Comparison of ENCODE assay signal across 32 cellular contexts in genomic region chr10:61735879-61736278, GRCh38.
"Had no signal": no experiment of that assay in that cellular context is flagged by ENCODE, and none has a peak within 500 bp of the region (broad histone marks: within the 10 kb centered on the region; RNA-seq: fewer than 3 reads in every experiment).

No MANE protein-coding gene starts in this region.

- H3K9me3 ChIP-seq: adrenal gland, body of pancreas, breast epithelium had no signal

- H3K36me3 ChIP-seq: adrenal gland, brain microvascular endothelial cell, breast epithelium had no signal

- FAIRE-seq: colon, TTC549 had no signal

- H3K27me3 ChIP-seq: adrenal gland, body of pancreas, brain microvascular endothelial cell, breast epithelium had no signal

- H3K4me1 ChIP-seq: adrenal gland, body of pancreas, breast epithelium had no signal

- H3K27ac ChIP-seq: adrenal gland, body of pancreas, brain microvascular endothelial cell, breast epithelium had no signal

- ATAC-seq: activated CD8-positive, alpha-beta T cell treated with anti-CD3 and anti-CD28 coated beads for 36 hours; activated naive CD4-positive, alpha-beta T cell treated with anti-CD3 and anti-CD28 coated beads, Interleukin-2, amount 50 U/mL, for 72 hours; activated T-cell treated with anti-CD3 and anti-CD28 coated beads, Interleukin-2, amount 50 U/mL, for 4 hours; activated T-cell treated with anti-CD3 and anti-CD28 coated beads, Interleukin-2, amount 50 U/mL, for 72 hours; activated T-helper 17 cell treated with anti-CD3 and anti-CD28 coated beads, Interleukin-2, amount 50 U/mL, for 72 hours; body of pancreas had no signal

- H3K4me3 ChIP-seq: adrenal gland, body of pancreas, breast epithelium had no signal

- DNase-seq: activated B cell treated with CpG ODN at 0.5 μM for 24 hours; activated CD4-positive, alpha-beta memory T cell treated with anti-CD3 and anti-CD28 coated beads for 36 hours; activated CD4-positive, alpha-beta T cell treated with anti-CD3 and anti-CD28 coated beads for 4 hours; activated CD4-positive, alpha-beta T cell treated with anti-CD3 and anti-CD28 coated beads, Interleukin-2, amount 10 ng/mL, durations not matched to agents 24 days and 14 days; activated CD4-positive, alpha-beta T cell treated with anti-CD3 and anti-CD28 coated beads, Interleukin-2, amount 50 U/mL, for 1 hour; activated CD4-positive, alpha-beta T cell treated with anti-CD3 and anti-CD28 coated beads, Interleukin-2, amount 50 U/mL, for 4 hours; activated CD4-positive, CD25-positive, alpha-beta regulatory T cell treated with anti-CD3 and anti-CD28 coated beads, Interleukin-2, amount 50 U/mL, for 72 hours; activated CD8-positive, alpha-beta memory T cell treated with anti-CD3 and anti-CD28 coated beads, Interleukin-2, amount 50 U/mL, for 4 hours; activated CD8-positive, alpha-beta T cell treated with anti-CD3 and anti-CD28 coated beads for 36 hours; activated effector memory CD4-positive, alpha-beta T cell treated with anti-CD3 and anti-CD28 coated beads, Interleukin-2, amount 50 U/mL, for 16 hours; activated gamma-delta T cell treated with Interleukin-2 at 50 U/mL for 16 hours; activated naive CD4-positive, alpha-beta T cell; activated naive CD4-positive, alpha-beta T cell treated with anti-CD3 and anti-CD28 coated beads for 36 hours; activated naive CD4-positive, alpha-beta T cell treated with anti-CD3 and anti-CD28 coated beads, Interleukin-2, amount 50 U/mL, for 16 hours; activated naive CD8-positive, alpha-beta T cell treated with anti-CD3 and anti-CD28 coated beads for 36 hours; activated T-cell treated with anti-CD3 and anti-CD28 coated beads for 4 hours; activated T-cell treated with anti-CD3 and anti-CD28 coated beads, Interleukin-2, amount 50 U/mL, for 1 hour; activated T-cell treated with anti-CD3 and anti-CD28 coated beads, Interleukin-2, amount 50 U/mL, for 4 hours; activated T-cell treated with anti-CD3 and anti-CD28 coated beads, Interleukin-2, amount 50 U/mL, for 72 hours; adrenal gland; amniotic stem cell; aorta; body of pancreas; brain microvascular endothelial cell; central memory CD4-positive, alpha-beta T cell; T-helper 2 cell; T-helper 9 cell had no signal
